34 cellular contexts compared by ENCODE assay signal in the genomic region with DNA sequence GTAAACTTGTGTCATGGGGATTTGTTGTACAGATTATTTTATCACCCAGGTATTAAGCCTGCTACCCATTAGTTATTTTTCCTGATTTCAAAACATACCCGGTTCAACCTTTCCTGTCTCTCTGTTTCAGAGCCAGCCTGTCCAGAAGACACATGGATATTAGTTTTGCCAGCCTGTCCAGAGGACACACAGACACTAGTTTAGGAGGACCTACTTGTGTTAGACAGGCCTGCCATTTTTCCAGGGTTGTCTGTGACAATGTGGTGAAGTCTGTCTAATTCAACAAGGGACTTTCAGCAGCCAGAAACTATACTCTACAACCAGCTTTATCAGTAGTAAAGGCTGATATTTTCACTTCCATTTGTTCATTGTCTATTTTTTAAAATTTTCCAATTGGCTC. TPM values are rescaled to one million over a fixed set of nuclear protein-coding genes. Genes with fewer than 3 reads are reported as not detected.
"Had no signal": no experiment of that assay in that cellular context is flagged by ENCODE, and none has a peak within 500 bp of the region (broad histone marks: within the 10 kb centered on the region; RNA-seq: fewer than 3 reads in every experiment).

No MANE protein-coding gene starts in this region.

- H3K27me3 ChIP-seq: adrenal gland, body of pancreas, esophagus muscularis mucosa, foreskin keratinocyte, gastrocnemius medialis had no signal

- H3K27ac ChIP-seq: adrenal gland, body of pancreas, esophagus muscularis mucosa, foreskin keratinocyte, gastrocnemius medialis had no signal

- DNase-seq: activated CD4-positive, alpha-beta memory T cell treated with anti-CD3 and anti-CD28 coated beads for 36 hours; activated CD4-positive, alpha-beta T cell treated with anti-CD3 and anti-CD28 coated beads for 36 hours; activated CD4-positive, alpha-beta T cell treated with anti-CD3 and anti-CD28 coated beads, Interleukin-2, amount 10 ng/mL, durations not matched to agents 24 days and 14 days; activated CD4-positive, CD25-positive, alpha-beta regulatory T cell; activated CD4-positive, CD25-positive, alpha-beta regulatory T cell treated with anti-CD3 and anti-CD28 coated beads, Interleukin-2, amount 50 U/mL, for 72 hours; activated CD8-positive, alpha-beta memory T cell treated with anti-CD3 and anti-CD28 coated beads, Interleukin-2, amount 10 ng/mL, durations not matched to agents 7 days and 5 days; activated CD8-positive, alpha-beta memory T cell treated with anti-CD3 and anti-CD28 coated beads, Interleukin-2, amount 50 U/mL, for 4 hours; activated CD8-positive, alpha-beta T cell treated with anti-CD3 and anti-CD28 coated beads, Interleukin-2, amount 10 ng/mL, durations not matched to agents 7 days and 5 days; activated effector memory CD4-positive, alpha-beta T cell treated with anti-CD3 and anti-CD28 coated beads, Interleukin-2, amount 50 U/mL, for 16 hours; activated naive CD4-positive, alpha-beta T cell treated with anti-CD3 and anti-CD28 coated beads for 36 hours; activated naive CD8-positive, alpha-beta T cell treated with anti-CD3 and anti-CD28 coated beads for 36 hours; activated naive CD8-positive, alpha-beta T cell treated with anti-CD3 and anti-CD28 coated beads, Interleukin-2, amount 50 U/mL, for 24 hours; activated T-cell treated with anti-CD3 and anti-CD28 coated beads, Interleukin-2, amount 50 U/mL, for 1 hour; activated T-cell treated with anti-CD3 and anti-CD28 coated beads, Interleukin-2, amount 50 U/mL, for 48 hours; adrenal gland; amygdala; aorta; body of pancreas; caudate nucleus; cortex of kidney; dermis blood vessel endothelial cell; effector CD4-positive, alpha-beta T cell; effector memory CD8-positive, alpha-beta T cell; erythroblast; foreskin keratinocyte; gastrocnemius medialis; glutamatergic neuron; T-helper 2 cell had no signal

- H3K4me1 ChIP-seq: adrenal gland, body of pancreas, esophagus muscularis mucosa, foreskin keratinocyte, gastrocnemius medialis had no signal

- ATAC-seq: activated CD4-positive, alpha-beta T cell treated with anti-CD3 and anti-CD28 coated beads for 36 hours; activated CD8-positive, alpha-beta memory T cell treated with anti-CD3 and anti-CD28 coated beads, Interleukin-2, amount 10 ng/mL, durations not matched to agents 7 days and 5 days; activated CD8-positive, alpha-beta T cell treated with anti-CD3 and anti-CD28 coated beads, Interleukin-2, amount 10 ng/mL, durations not matched to agents 7 days and 5 days; activated naive CD8-positive, alpha-beta T cell treated with anti-CD3 and anti-CD28 coated beads, Interleukin-2, amount 50 U/mL, for 24 hours; body of pancreas; effector memory CD8-positive, alpha-beta T cell; foreskin keratinocyte; gastrocnemius medialis had no signal

- H3K36me3 ChIP-seq: adrenal gland, esophagus muscularis mucosa, gastrocnemius medialis had no signal

- H3K9me3 ChIP-seq: adrenal gland, body of pancreas, esophagus muscularis mucosa, gastrocnemius medialis had no signal

- H3K4me3 ChIP-seq: adrenal gland, body of pancreas, esophagus muscularis mucosa, gastrocnemius medialis had no signal

RNA-seq across cellular contexts. Expression of a gene that starts 56.1 kb away (rescaled TPM):
- total RNA-seq: activated CD4-positive, alpha-beta memory T cell treated with anti-CD3 and anti-CD28 coated beads for 36 hours; activated CD4-positive, alpha-beta T cell treated with anti-CD3 and anti-CD28 coated beads for 36 hours; activated CD4-positive, alpha-beta T cell treated with anti-CD3 and anti-CD28 coated beads, Interleukin-2, amount 10 ng/mL, durations not matched to agents 24 days and 14 days; activated CD8-positive, alpha-beta memory T cell treated with anti-CD3 and anti-CD28 coated beads for 36 hours; activated CD8-positive, alpha-beta memory T cell treated with anti-CD3 and anti-CD28 coated beads, Interleukin-2, amount 10 ng/mL, durations not matched to agents 7 days and 5 days; activated CD8-positive, alpha-beta T cell treated with anti-CD3 and anti-CD28 coated beads, Interleukin-2, amount 10 ng/mL, durations not matched to agents 7 days and 5 days; activated naive CD4-positive, alpha-beta T cell treated with anti-CD3 and anti-CD28 coated beads for 36 hours; activated naive CD8-positive, alpha-beta T cell treated with anti-CD3 and anti-CD28 coated beads for 36 hours; activated T-helper 1 cell treated with anti-CD3 and anti-CD28 coated beads, Interleukin-12 subunit alpha, Interleukin-12 subunit beta, Interleukin-2, Interleukin-4 antibody, amounts not matched to agents 30 ng/mL and 10 ng/mL and 1 ng/mL, durations not matched to agents 14 hours and 24 hours and 36 hours; activated T-helper 2 cell treated with anti-CD3 and anti-CD28 coated beads, Interferon-gamma antibody, Interleukin-2, Interleukin-4, amounts not matched to agents 10 μg/mL and 5 μg/mL and 100 μg/mL, durations not matched to agents 14 hours and 24 hours and 36 hours; chondrocyte; dermis blood vessel endothelial cell; foreskin keratinocyte; gastrocnemius medialis; T-helper 1 cell treated with Interleukin-12 subunit alpha and Interleukin-12 subunit beta and Interleukin-4 antibody, amounts not matched to agents 30 ng/mL and 1 ng/mL, for 36 hours had no signal
